Comparison of ENCODE assay signal across 26 cellular contexts in the genomic region with DNA sequence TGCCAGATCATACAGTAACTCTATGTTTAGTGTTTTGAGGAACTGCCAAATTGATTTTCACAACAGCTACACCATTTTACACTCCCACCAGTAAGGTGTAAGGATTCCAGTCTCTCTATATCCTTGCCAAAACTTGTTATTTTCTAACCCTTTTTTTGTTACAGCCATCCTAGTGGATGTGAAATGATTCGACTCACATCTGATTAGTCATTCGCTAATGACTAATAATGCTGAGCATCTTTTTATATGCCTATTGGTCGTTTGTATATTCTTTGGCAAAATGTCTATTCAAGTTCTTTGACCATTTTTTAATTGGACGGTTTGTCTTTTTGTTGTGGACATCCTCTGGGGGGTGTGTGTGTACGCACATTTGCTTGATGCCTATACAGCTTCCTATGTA.
DNase-seq lines count a peak whose midpoint lies in the region; ATAC-seq, FAIRE-seq and TF ChIP-seq lines count a peak whose summit lies in the region.
"Had no signal": no experiment of that assay in that cellular context is flagged by ENCODE, and none has a peak within 500 bp of the region (broad histone marks: within the 10 kb centered on the region; RNA-seq: fewer than 3 reads in every experiment).

No MANE protein-coding gene starts in this region.

- no peak for TF ChIP-seq POLR2A in GM12891 (IDR thresholded peaks at IDR 0.05; ENCODE audit: low read depth, low read length)

- ATAC-seq in foreskin keratinocyte: peak; percentile 76
- ATAC-seq in GM19452 (IDR thresholded peaks at IDR 0.05; ENCODE audit: unreplicated experiment): no peak
- ATAC-seq in HG02610 (IDR thresholded peaks at IDR 0.05; ENCODE audit: unreplicated experiment): no peak
- ATAC-seq in HG03439 (IDR thresholded peaks at IDR 0.05; ENCODE audit: unreplicated experiment): no peak

- H3K27ac ChIP-seq in VCaP (peak overlapping the region; percentile 85), foreskin keratinocyte (no peak overlapping the region)
- H3K27ac ChIP-seq: RWPE1 had no signal

- FAIRE-seq in GM12891 (lab: Jason Lieb, UNC): no peak
- FAIRE-seq: GM12892, GM19239 had no signal

- no peaks in the 10 kb centered on the region for H3K27me3 ChIP-seq in foreskin keratinocyte

- no peaks in the 10 kb centered on the region for H3K4me1 ChIP-seq in foreskin keratinocyte

- DNase-seq in EL: peak; percentile 18
- DNase-seq in HT1080 (ENCODE audit: low read depth): peak; percentile 25
- no peak for DNase-seq in foreskin keratinocyte
- DNase-seq in GM12891 (ENCODE audit: insufficient read length, low spot score): no peak
- DNase-seq: C1 segment of cervical spinal cord; CD4-positive, alpha-beta memory T cell; COR-L47; DMS53; GF-D8; H9; KG1; NCI-H1048; NCI-H1417; NCI-H1694; NCI-H2029 treated with DMSO at 0.1 percent for 48 hours; NCI-H2227 treated with DMSO at 0.1 percent for 48 hours; NCI-H526 treated with DMSO at 0.1 percent for 48 hours; SHP77; SW 1271 had no signal

- no peak for TF ChIP-seq CTCF in VCaP (conservative IDR thresholded peaks at IDR 0.05)
- no peak for TF ChIP-seq CTCF in foreskin keratinocyte (conservative IDR thresholded peaks at IDR 0.05)

TF ChIP-seq in GM12891, 5 proteins besides CTCF, POLR2A, EP300 and RAD21:
- TF ChIP-seq PAX5 (IDR thresholded peaks at IDR 0.05; ENCODE audit: insufficient read depth, low read length, severe bottlenecking): no peak
- no peak for TF ChIP-seq POLR2AphosphoS5 (IDR thresholded peaks at IDR 0.05; ENCODE audit: low read depth, low read length)
- TF ChIP-seq TAF1 (IDR thresholded peaks at IDR 0.05; ENCODE audit: low read depth, low read length): no peak
- no peak for TF ChIP-seq POU2F2 (IDR thresholded peaks at IDR 0.05; ENCODE audit: low read depth, low read length)
- no peak for TF ChIP-seq SPI1 (IDR thresholded peaks at IDR 0.05; ENCODE audit: low read depth, low read length)

Comparison
In these comparisons a context has a peak if more than half of its experiments do, and no peak if none do; other contexts are left out.
1. DNase-seq: peak in EL (single experiment) and HT1080 (single experiment); none in foreskin keratinocyte (0 of 2) and GM12891 (single experiment).